In genomic region chr11:8344346-8344745, GRCh38 we compare ENCODE assay signal across 20 cellular contexts.
DNase-seq lines count a peak whose midpoint lies in the region; ATAC-seq, FAIRE-seq and TF ChIP-seq lines count a peak whose summit lies in the region.
"Had no signal": no experiment of that assay in that cellular context is flagged by ENCODE, and none has a peak within 500 bp of the region (broad histone marks: within the 10 kb centered on the region; RNA-seq: fewer than 3 reads in every experiment).

No MANE protein-coding gene starts in this region.

- H3K9ac ChIP-seq in KMS-11: no peak overlapping the region
- H3K9ac ChIP-seq in Karpas-422 (ENCODE audit: low read length): no peak overlapping the region
- H3K9ac ChIP-seq in PC-3 (ENCODE audit: low read length): no peak overlapping the region

- H3K4me1 ChIP-seq in A549 (no peaks in the 10 kb centered on the region), KMS-11 (ENCODE audit: low read depth, poor library complexity, severe bottlenecking) (peaks cover 33% of the 10 kb centered on the region), Karpas-422 (ENCODE audit: low read length) (peaks cover 17% of the 10 kb centered on the region), PC-3 (ENCODE audit: insufficient read depth, low read length) (peaks cover 19% of the 10 kb centered on the region)

- H3K79me2 ChIP-seq in KMS-11 (ENCODE audit: insufficient read depth, low read depth) (no peaks in the 10 kb centered on the region), Karpas-422 (ENCODE audit: low read length) (no peaks in the 10 kb centered on the region), PC-3 (ENCODE audit: low read length) (no peaks in the 10 kb centered on the region)

- no peak overlapping the region for H2AFZ ChIP-seq in KMS-11 (ENCODE audit: low read depth)
- H2AFZ ChIP-seq in Karpas-422 (ENCODE audit: low read length): no peak overlapping the region
- no peak overlapping the region for H2AFZ ChIP-seq in PC-3 (ENCODE audit: low read length)
- H2AFZ ChIP-seq: GM23338 had no signal

- H3K36me3 ChIP-seq in KMS-11 (ENCODE audit: insufficient read depth) (no peaks in the 10 kb centered on the region), Karpas-422 (ENCODE audit: insufficient read depth, low read length) (no peaks in the 10 kb centered on the region), PC-3 (ENCODE audit: low read depth, low read length) (no peaks in the 10 kb centered on the region)

- H3K27ac ChIP-seq in A549 (no peak overlapping the region), KMS-11 (no peak overlapping the region), VCaP (peak overlapping the region; percentile 66), Karpas-422 (ENCODE audit: low read length) (no peak overlapping the region), PC-3 (ENCODE audit: low read length) (no peak overlapping the region)

- H3K4me3 ChIP-seq in A549: no peak overlapping the region
- H3K4me3 ChIP-seq in KMS-11 (IDR thresholded peaks at IDR 0.05; ENCODE audit: insufficient read depth, low read depth, low read length): no peak overlapping the region
- H3K4me3 ChIP-seq in Karpas-422 (ENCODE audit: low read length): no peak overlapping the region
- no peak overlapping the region for H3K4me3 ChIP-seq in PC-3 (ENCODE audit: low read length)
- H3K4me3 ChIP-seq: GM23338 had no signal

- H3K9me2 ChIP-seq in Karpas-422 (replicated peaks; ENCODE audit: insufficient read depth, low read length): no peaks in the 10 kb centered on the region
- no peaks in the 10 kb centered on the region for H3K9me2 ChIP-seq in PC-3 (replicated peaks; ENCODE audit: low read length)

- POLR2A ChIA-PET in A549 (lab: Yijun Ruan, JAX): no interaction called here
- POLR2A ChIA-PET in PC-3 (lab: Charles Lee; ENCODE audit: unreplicated experiment): no interaction called here

- H3K27me3 ChIP-seq in KMS-11 (ENCODE audit: insufficient read depth, low read depth) (no peaks in the 10 kb centered on the region), Karpas-422 (ENCODE audit: low read length) (no peaks in the 10 kb centered on the region; the same call in 1 of the 2 replicates), PC-3 (ENCODE audit: low read length) (no peaks in the 10 kb centered on the region)

- 75% methylated on average over 3 of the region's 3 CpGs for WGBS in A549 (ENCODE audit: missing lambda C conversion rate)

- H3F3A ChIP-seq in PC-3 (ENCODE audit: low read length, unreplicated experiment): no peaks in the 10 kb centered on the region

- BruUV-seq in PC-3 (replicated peaks; lab: Mats Ljungman, UMichigan): no TSS peak

- TF ChIP-seq CTCF in A549 (IDR thresholded peaks at IDR 0.05) (no peak), KMS-11 (conservative IDR thresholded peaks at IDR 0.05; ENCODE audit: low read depth, low read length) (no peak), VCaP (conservative IDR thresholded peaks at IDR 0.05) (no peak), PC-3 (conservative IDR thresholded peaks at IDR 0.05; ENCODE audit: low read depth, low read length) (no peak)

- FAIRE-seq in A549 (lab: Jason Lieb, UNC): no peak
- FAIRE-seq: GM12891, GM18507 had no signal

- H4K20me1 ChIP-seq in KMS-11 (ENCODE audit: insufficient read depth) (no peaks in the 10 kb centered on the region), Karpas-422 (ENCODE audit: insufficient read depth, low read depth, low read length) (peaks cover 5% of the 10 kb centered on the region; the same call in 1 of the 2 replicates), PC-3 (ENCODE audit: low read length) (no peaks in the 10 kb centered on the region)

- TF ChIP-seq RAD21 in A549 (conservative IDR thresholded peaks at IDR 0.05 in 1 of 2, IDR thresholded peaks at IDR 0.05 in 1 of 2): no peak

- H3K9me3 ChIP-seq in A549: no peaks in the 10 kb centered on the region
- H3K9me3 ChIP-seq in Karpas-422 (ENCODE audit: low read length): no peaks in the 10 kb centered on the region
- no peaks in the 10 kb centered on the region for H3K9me3 ChIP-seq in PC-3 (ENCODE audit: low read length)

- ATAC-seq in A549: no peak
- no peak for ATAC-seq in PC-3
- ATAC-seq: GM23338, HCT116 had no signal

- DNase-seq in A549 (ENCODE audit: low read depth in 1 of 2, low spot score in 1 of 2) (no peak), Karpas-422 (no peak), midbrain (lab: John Stamatoyannopoulos, UW) (no peak), PC-3 (no peak)
- DNase-seq: 8988T; C1 segment of cervical spinal cord; Calu3; CD4-positive, alpha-beta memory T cell; COR-L47; DMS53; DMS79 treated with DMSO at 0.1 percent for 48 hours; GF-D8; H9; HFFc6 had no signal

- CTCF ChIA-PET in A549 (lab: Yijun Ruan, JAX): interaction anchor here (0.7 to 1.9 kb wide), 5 partner anchors 11 to 222 kb away, joined by 3 to 8 read pairs (median 5); partner anchors contain the start of gene LMO1
- CTCF ChIA-PET in PC-3 (lab: Charles Lee): no interaction called here

- TF ChIP-seq EP300 in A549 (IDR thresholded peaks at IDR 0.05): no peak

- intact Hi-C loops in PC-3 (cut with micrococcal nuclease): no loop called here

- H3K4me2 ChIP-seq in A549 (no peak overlapping the region), KMS-11 (peak overlapping the region; percentile 72; the same call in 1 of the 2 replicates), Karpas-422 (ENCODE audit: low read depth, low read length, poor library complexity, severe bottlenecking) (no peak overlapping the region), PC-3 (ENCODE audit: low read length) (no peak overlapping the region)
- H3K4me2 ChIP-seq: GM23338 had no signal

- TF ChIP-seq POLR2A in A549 (IDR thresholded peaks at IDR 0.05; ENCODE audit: low read length): no peak

TF ChIP-seq in A549, 52 proteins besides CTCF, POLR2A, EP300 and RAD21:
- peak; percentile 10 for TF ChIP-seq ZFP36 (IDR thresholded peaks at IDR 0.05; ENCODE audit: borderline replicate concordance, partially characterized antibody)
- no peak for TF ChIP-seq SMC3 (IDR thresholded peaks at IDR 0.05)
